ENCODE assay signal across 3 cellular contexts in genomic region chr2:125886153-125886552, GRCh38.
TF ChIP-seq lines count a peak whose summit lies in the region.

No MANE protein-coding gene starts in this region.

TF ChIP-seq in HepG2, 621 proteins besides CTCF, POLR2A, EP300 and RAD21:
- no peak for TF ChIP-seq SCMH1 (CRISPR knock-in tag; IDR thresholded peaks at IDR 0.05; ENCODE audit: borderline replicate concordance)
- TF ChIP-seq, protein P1, sequence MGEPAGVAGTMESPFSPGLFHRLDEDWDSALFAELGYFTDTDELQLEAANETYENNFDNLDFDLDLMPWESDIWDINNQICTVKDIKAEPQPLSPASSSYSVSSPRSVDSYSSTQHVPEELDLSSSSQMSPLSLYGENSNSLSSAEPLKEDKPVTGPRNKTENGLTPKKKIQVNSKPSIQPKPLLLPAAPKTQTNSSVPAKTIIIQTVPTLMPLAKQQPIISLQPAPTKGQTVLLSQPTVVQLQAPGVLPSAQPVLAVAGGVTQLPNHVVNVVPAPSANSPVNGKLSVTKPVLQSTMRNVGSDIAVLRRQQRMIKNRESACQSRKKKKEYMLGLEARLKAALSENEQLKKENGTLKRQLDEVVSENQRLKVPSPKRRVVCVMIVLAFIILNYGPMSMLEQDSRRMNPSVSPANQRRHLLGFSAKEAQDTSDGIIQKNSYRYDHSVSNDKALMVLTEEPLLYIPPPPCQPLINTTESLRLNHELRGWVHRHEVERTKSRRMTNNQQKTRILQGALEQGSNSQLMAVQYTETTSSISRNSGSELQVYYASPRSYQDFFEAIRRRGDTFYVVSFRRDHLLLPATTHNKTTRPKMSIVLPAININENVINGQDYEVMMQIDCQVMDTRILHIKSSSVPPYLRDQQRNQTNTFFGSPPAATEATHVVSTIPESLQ (CRISPR knock-in tag; conservative IDR thresholded peaks at IDR 0.05), result no peak
- TF ChIP-seq ZNF749 (CRISPR knock-in tag; IDR thresholded peaks at IDR 0.05; ENCODE audit: borderline replicate concordance), result no peak
- TF ChIP-seq ZSCAN29 (CRISPR knock-in tag; conservative IDR thresholded peaks at IDR 0.05), result no peak
- TF ChIP-seq MAFF (IDR thresholded peaks at IDR 0.05; ENCODE audit: low read depth, low read length), result peak; percentile 72
- TF ChIP-seq POGZ (CRISPR knock-in tag; IDR thresholded peaks at IDR 0.05), result no peak
- peak; percentile 76 to 85 for TF ChIP-seq MAFK (conservative IDR thresholded peaks at IDR 0.05 in 1 of 2, IDR thresholded peaks at IDR 0.05 in 1 of 2; ENCODE audit: low read length in 2 of 2)
- no peak for TF ChIP-seq MBD4 (IDR thresholded peaks at IDR 0.05; ENCODE audit: borderline replicate concordance, low read length)
- no peak for TF ChIP-seq ZNF331 (CRISPR knock-in tag; IDR thresholded peaks at IDR 0.05)

TF ChIP-seq in A549, 52 proteins besides CTCF, POLR2A, EP300 and RAD21:
- TF ChIP-seq MAFK (IDR thresholded peaks at IDR 0.05; ENCODE audit: partially characterized antibody) (peak; percentile 52), EHMT2 (IDR thresholded peaks at IDR 0.05; ENCODE audit: low read depth) (no peak)

TF ChIP-seq in IMR-90, 13 proteins besides CTCF, POLR2A, EP300 and RAD21:
- TF ChIP-seq RFX5 (IDR thresholded peaks at IDR 0.05; ENCODE audit: low read depth, low read length) (no peak), MAFK (IDR thresholded peaks at IDR 0.05; ENCODE audit: low read depth, low read length) (0 out of 2 replicates have a peak, but pooled peaks have one; percentile 18)
